13 cellular contexts compared by ENCODE assay signal in genomic region chr12:116431677-116432300, GRCh38.
"Had no signal": no experiment of that assay in that cellular context is flagged by ENCODE, and none has a peak within 500 bp of the region (broad histone marks: within the 10 kb centered on the region; RNA-seq: fewer than 3 reads in every experiment).

No MANE protein-coding gene starts in this region.

- H3K27me3 ChIP-seq: testis had no signal

- H3K36me3 Mint-ChIP-seq: activated naive CD4-positive, alpha-beta T cell treated with anti-CD3 and anti-CD28 coated beads, Interleukin-2, amount 10 ng/mL, durations not matched to agents 7 days and 5 days had no signal

- H2AFZ ChIP-seq: parathyroid adenoma had no signal

- ATAC-seq: esophagus mucosa; stimulated activated naive CD8-positive, alpha-beta T cell treated with anti-CD3 and anti-CD28 coated beads, Interleukin-15, amount 100 ng/mL, for 72 hours had no signal

- H3K9me3 Mint-ChIP-seq: activated naive CD4-positive, alpha-beta T cell treated with anti-CD3 and anti-CD28 coated beads, Interleukin-2, amount 10 ng/mL, durations not matched to agents 7 days and 5 days; activated T-cell treated with anti-CD3 and anti-CD28 coated beads, Interleukin-2, amount 50 U/mL, for 24 hours; neural crest cell; stimulated activated naive CD8-positive, alpha-beta T cell treated with anti-CD3 and anti-CD28 coated beads, Interleukin-15, amount 100 ng/mL, for 72 hours had no signal

- H3K9me3 ChIP-seq: testis had no signal

- H3K79me2 ChIP-seq: parathyroid adenoma had no signal

- H3K27me3 Mint-ChIP-seq: activated T-cell treated with anti-CD3 and anti-CD28 coated beads, Interleukin-2, amount 50 U/mL, for 24 hours; stimulated activated naive CD8-positive, alpha-beta T cell treated with anti-CD3 and anti-CD28 coated beads, Interleukin-15, amount 100 ng/mL, for 72 hours had no signal

- H3K27ac Mint-ChIP-seq: activated naive CD4-positive, alpha-beta T cell treated with anti-CD3 and anti-CD28 coated beads, Interleukin-2, amount 10 ng/mL, durations not matched to agents 7 days and 5 days; activated T-cell treated with anti-CD3 and anti-CD28 coated beads, Interleukin-2, amount 50 U/mL, for 24 hours; stimulated activated naive CD8-positive, alpha-beta T cell treated with anti-CD3 and anti-CD28 coated beads, Interleukin-15, amount 100 ng/mL, for 72 hours had no signal

- DNase-seq: activated CD4-positive, CD25-positive, alpha-beta regulatory T cell treated with anti-CD3 and anti-CD28 coated beads, Interleukin-2, amount 50 U/mL, for 72 hours; activated naive CD4-positive, alpha-beta T cell treated with anti-CD3 and anti-CD28 coated beads, Interleukin-2, amount 10 ng/mL, durations not matched to agents 7 days and 5 days; activated T-cell treated with anti-CD3 and anti-CD28 coated beads, Interleukin-2, amount 50 U/mL, for 24 hours; hypothalamus; kidney glomerular epithelial cell; stimulated activated CD4-positive, alpha-beta T cell treated with anti-CD3 and anti-CD28 coated beads, Interleukin-1b, Interleukin-23, amount 100 ng/mL, for 48 hours; stimulated activated naive CD8-positive, alpha-beta T cell treated with anti-CD3 and anti-CD28 coated beads, Interleukin-15, amount 100 ng/mL, for 72 hours; T-helper 1 cell; T1000; testis had no signal

- H3K9ac ChIP-seq: parathyroid adenoma had no signal

- H3K27ac ChIP-seq: parathyroid adenoma, testis had no signal

- H3K4me3 ChIP-seq: testis had no signal

- H3K4me3 Mint-ChIP-seq: activated naive CD4-positive, alpha-beta T cell treated with anti-CD3 and anti-CD28 coated beads, Interleukin-2, amount 10 ng/mL, durations not matched to agents 7 days and 5 days; activated T-cell treated with anti-CD3 and anti-CD28 coated beads, Interleukin-2, amount 50 U/mL, for 24 hours; neural crest cell; stimulated activated naive CD8-positive, alpha-beta T cell treated with anti-CD3 and anti-CD28 coated beads, Interleukin-15, amount 100 ng/mL, for 72 hours had no signal

- H3K4me1 Mint-ChIP-seq: stimulated activated naive CD8-positive, alpha-beta T cell treated with anti-CD3 and anti-CD28 coated beads, Interleukin-15, amount 100 ng/mL, for 72 hours had no signal
